In genomic region chr2:215293879-215294278, GRCh38 we compare ENCODE assay signal across 21 cellular contexts.
"Had no signal": no experiment of that assay in that cellular context is flagged by ENCODE, and none has a peak within 500 bp of the region (broad histone marks: within the 10 kb centered on the region; RNA-seq: fewer than 3 reads in every experiment).

No MANE protein-coding gene starts in this region.

- H3K27ac ChIP-seq: esophagus squamous epithelium, testis, uterus, VCaP had no signal

- H3K4me1 ChIP-seq: testis, uterus had no signal

- H3K9me3 ChIP-seq: esophagus squamous epithelium, mucosa of descending colon, testis, uterus had no signal

- ATAC-seq: activated naive CD4-positive, alpha-beta T cell treated with anti-CD3 and anti-CD28 coated beads, Interleukin-2, amount 50 U/mL, for 72 hours; activated T-cell treated with anti-CD3 and anti-CD28 coated beads, Interleukin-2, amount 50 U/mL, for 72 hours; left cardiac atrium; left ventricle myocardium superior; mucosa of descending colon; right cardiac atrium had no signal

- H3K4me3 ChIP-seq: esophagus squamous epithelium, mucosa of descending colon, testis, uterus had no signal

- H3K27me3 ChIP-seq: esophagus squamous epithelium, testis, uterus had no signal

- DNase-seq: activated CD4-positive, alpha-beta T cell treated with anti-CD3 and anti-CD28 coated beads for 4 hours; activated CD4-positive, alpha-beta T cell treated with anti-CD3 and anti-CD28 coated beads, Interleukin-2, amount 50 U/mL, for 4 hours; activated naive CD4-positive, alpha-beta T cell; activated T-cell treated with anti-CD3 and anti-CD28 coated beads for 4 hours; activated T-cell treated with anti-CD3 and anti-CD28 coated beads, Interleukin-2, amount 50 U/mL, for 72 hours; effector CD4-positive, alpha-beta T cell; esophagus squamous epithelium; foreskin melanocyte; islet precursor cell; left cardiac atrium; left ventricle myocardium superior; mucosa of descending colon; posterior cingulate gyrus; right cardiac atrium; stimulated activated CD4-positive, alpha-beta T cell treated with anti-CD3 and anti-CD28 coated beads, Interleukin-2, amount 100 ng/mL, for 48 hours; stimulated activated naive CD4-positive, alpha-beta T cell treated with Interleukin-2 at 50 U/mL for 16 hours; testis; trophoblast cell; uterus had no signal

- H3K36me3 ChIP-seq: esophagus squamous epithelium, uterus had no signal
